In the genomic region with DNA sequence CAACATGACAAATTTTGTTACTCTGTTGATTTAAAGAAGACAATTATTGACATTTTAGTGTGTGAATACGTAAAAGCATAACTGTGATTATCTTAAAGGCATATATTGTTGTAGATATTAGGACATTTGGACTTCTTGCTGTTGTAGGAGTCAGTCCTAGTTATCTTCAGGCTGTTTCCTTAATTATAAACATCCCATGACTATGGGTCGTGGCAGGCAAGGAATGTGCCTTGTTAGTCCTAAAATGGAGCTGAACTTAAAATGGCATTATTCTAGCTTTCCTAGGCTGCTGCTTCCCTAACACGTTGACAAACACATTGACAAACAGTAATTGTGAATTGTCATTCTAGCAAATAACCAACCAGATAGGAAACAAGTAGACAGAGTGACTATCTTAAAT, we compare ENCODE assay signal across 10 cellular contexts. TPM values are rescaled to one million over a fixed set of nuclear protein-coding genes. Genes with fewer than 3 reads are reported as not detected.
A peak's percentile ranks its signal among the peaks of the same experiment; 100 is the strongest.
DNase-seq lines count a peak whose midpoint lies in the region; ATAC-seq and TF ChIP-seq lines count a peak whose summit lies in the region.
"Had no signal": no experiment of that assay in that cellular context is flagged by ENCODE, and none has a peak within 500 bp of the region (broad histone marks: within the 10 kb centered on the region; RNA-seq: fewer than 3 reads in every experiment).

No MANE protein-coding gene starts in this region.

- no peak for DNase-seq in activated naive CD4-positive, alpha-beta T cell treated with Interleukin-2 at 50 U/mL for 16 hours
- DNase-seq in activated B cell treated with CpG ODN at 0.5 μM for 24 hours = no peak
- DNase-seq in foreskin fibroblast = peak; percentile 43 to 70
- no peak for DNase-seq in stimulated activated naive CD8-positive, alpha-beta T cell treated with anti-CD3 and anti-CD28 coated beads, Interleukin-15, amount 100 ng/mL, for 72 hours
- DNase-seq in NCI-H128 (lab: John Stamatoyannopoulos, UW; ENCODE audit: unreplicated experiment) = no peak
- DNase-seq in caudate nucleus (lab: John Stamatoyannopoulos, UW) = no peak
- DNase-seq in stimulated activated CD4-positive, alpha-beta T cell treated with anti-CD3 and anti-CD28 coated beads, Interleukin-4, amount 100 ng/mL, for 1 hour = no peak
- DNase-seq: NCI-H2227 treated with DMSO at 0.1 percent for 48 hours had no signal

- intact Hi-C loops in activated B cell treated with CpG ODN at 0.5 μM for 24 hours (cut with micrococcal nuclease) = loop anchor here (10.0 kb wide), 2 partner anchors 263 to 1977 kb away; no protein-coding TSS in a partner anchor

- H3K27ac ChIP-seq in caudate nucleus (ENCODE audit: low read depth, low read length) = no peak overlapping the region
- H3K27ac ChIP-seq: coronary artery had no signal

- peaks cover 2% of the 10 kb centered on the region for H3K27me3 Mint-ChIP-seq in activated naive CD4-positive, alpha-beta T cell treated with anti-CD3 and anti-CD28 coated beads, Interleukin-2, amount 50 U/mL, for 24 hours
- H3K27me3 Mint-ChIP-seq in activated B cell treated with CpG ODN at 0.5 μM for 24 hours = peaks cover 7% of the 10 kb centered on the region
- H3K27me3 Mint-ChIP-seq in stimulated activated naive CD8-positive, alpha-beta T cell treated with anti-CD3 and anti-CD28 coated beads, Interleukin-15, amount 100 ng/mL, for 72 hours = peaks cover 6% of the 10 kb centered on the region

- ATAC-seq in activated B cell treated with CpG ODN at 0.5 μM for 24 hours (ENCODE audit: low read depth) = no peak
- no peak for ATAC-seq in stimulated activated naive CD8-positive, alpha-beta T cell treated with anti-CD3 and anti-CD28 coated beads, Interleukin-15, amount 100 ng/mL, for 72 hours

- H3K36me3 Mint-ChIP-seq in activated naive CD4-positive, alpha-beta T cell treated with anti-CD3 and anti-CD28 coated beads, Interleukin-2, amount 50 U/mL, for 24 hours = no peaks in the 10 kb centered on the region
- H3K36me3 Mint-ChIP-seq in activated B cell treated with CpG ODN at 0.5 μM for 24 hours (ENCODE audit: low read depth) = peaks cover 17% of the 10 kb centered on the region

- POLR2A ChIA-PET in activated B cell treated with CpG ODN at 0.5 μM for 24 hours (lab: Charles Lee) = interaction anchor here (1.5 kb wide), 1 partner anchor 84 kb away, joined by 3 read pairs; no protein-coding TSS in a partner anchor

- CTCF ChIA-PET in activated B cell treated with CpG ODN at 0.5 μM for 24 hours (lab: Charles Lee) = interaction anchor here (5.3 kb wide), 1 partner anchor 36 kb away, joined by 17 read pairs; no protein-coding TSS in a partner anchor

- no peak overlapping the region for H3K27ac Mint-ChIP-seq in activated naive CD4-positive, alpha-beta T cell treated with anti-CD3 and anti-CD28 coated beads, Interleukin-2, amount 50 U/mL, for 24 hours
- peak overlapping the region; percentile 98 for H3K27ac Mint-ChIP-seq in activated B cell treated with CpG ODN at 0.5 μM for 24 hours
- no peak overlapping the region for H3K27ac Mint-ChIP-seq in stimulated activated naive CD8-positive, alpha-beta T cell treated with anti-CD3 and anti-CD28 coated beads, Interleukin-15, amount 100 ng/mL, for 72 hours

- H3K4me1 Mint-ChIP-seq in activated naive CD4-positive, alpha-beta T cell treated with anti-CD3 and anti-CD28 coated beads, Interleukin-2, amount 50 U/mL, for 24 hours = peaks cover 67% of the 10 kb centered on the region
- peaks cover 76% of the 10 kb centered on the region for H3K4me1 Mint-ChIP-seq in activated B cell treated with CpG ODN at 0.5 μM for 24 hours
- peaks cover 60% of the 10 kb centered on the region for H3K4me1 Mint-ChIP-seq in stimulated activated naive CD8-positive, alpha-beta T cell treated with anti-CD3 and anti-CD28 coated beads, Interleukin-15, amount 100 ng/mL, for 72 hours

- H3K4me3 ChIP-seq in foreskin fibroblast (ENCODE audit: low read depth in 1 of 2, low read length in 2 of 2) = no peak overlapping the region
- H3K4me3 ChIP-seq: coronary artery had no signal

- TF ChIP-seq CTCF in activated B cell treated with CpG ODN at 0.5 μM for 24 hours (IDR thresholded peaks at IDR 0.05) (no peak), foreskin fibroblast (IDR thresholded peaks at IDR 0.05; ENCODE audit: low read depth, low read length) (no peak)

- no peaks in the 10 kb centered on the region for H3K9me3 Mint-ChIP-seq in activated naive CD4-positive, alpha-beta T cell treated with anti-CD3 and anti-CD28 coated beads, Interleukin-2, amount 50 U/mL, for 24 hours
- no peaks in the 10 kb centered on the region for H3K9me3 Mint-ChIP-seq in activated B cell treated with CpG ODN at 0.5 μM for 24 hours
- H3K9me3 Mint-ChIP-seq in stimulated activated naive CD8-positive, alpha-beta T cell treated with anti-CD3 and anti-CD28 coated beads, Interleukin-15, amount 100 ng/mL, for 72 hours = no peaks in the 10 kb centered on the region

- H3K4me3 Mint-ChIP-seq in activated naive CD4-positive, alpha-beta T cell treated with anti-CD3 and anti-CD28 coated beads, Interleukin-2, amount 50 U/mL, for 24 hours = peak overlapping the region; percentile 93
- H3K4me3 Mint-ChIP-seq in activated B cell treated with CpG ODN at 0.5 μM for 24 hours = peak overlapping the region; percentile 85
- peak overlapping the region; percentile 12 to 93 for H3K4me3 Mint-ChIP-seq in stimulated activated naive CD8-positive, alpha-beta T cell treated with anti-CD3 and anti-CD28 coated beads, Interleukin-15, amount 100 ng/mL, for 72 hours

RNA-seq across cellular contexts. Expression of a gene that starts 4.4 kb away (rescaled TPM):
- total RNA-seq in activated B cell treated with CpG ODN at 0.5 μM for 24 hours = 27.2 and 27.4 TPM in 2 replicates

Comparison
In these comparisons a context has a peak if more than half of its experiments do, and no peak if none do; other contexts are left out.
1. DNase-seq: peak in foreskin fibroblast (2 of 2); none in activated naive CD4-positive, alpha-beta T cell treated with Interleukin-2 at 50 U/mL for 16 hours (single experiment), activated B cell treated with CpG ODN at 0.5 μM for 24 hours (single experiment), stimulated activated naive CD8-positive, alpha-beta T cell treated with anti-CD3 and anti-CD28 coated beads, Interleukin-15, amount 100 ng/mL, for 72 hours (0 of 2), NCI-H128 (single experiment), caudate nucleus (0 of 61) and stimulated activated CD4-positive, alpha-beta T cell treated with anti-CD3 and anti-CD28 coated beads, Interleukin-4, amount 100 ng/mL, for 1 hour (single experiment).
2. Peak in every context shown above with its lines, with median percentiles within 50 percentile points of each other: H3K4me3 Mint-ChIP-seq.